Comparison of ENCODE assay signal across 12 cellular contexts in genomic region chr17:67481808-67482207, GRCh38.
DNase-seq lines count a peak whose midpoint lies in the region; ATAC-seq lines count a peak whose summit lies in the region.
"Had no signal": no experiment of that assay in that cellular context is flagged by ENCODE, and none has a peak within 500 bp of the region (broad histone marks: within the 10 kb centered on the region; RNA-seq: fewer than 3 reads in every experiment).

No MANE protein-coding gene starts in this region.

- ATAC-seq in esophagus mucosa (no peak), GM21576 (IDR thresholded peaks at IDR 0.05; ENCODE audit: unreplicated experiment) (no peak)
- ATAC-seq: left colon had no signal

- DNase-seq in EL, result peak; percentile 18
- peak; percentile 65 to 94 for DNase-seq in NOMO-1 (lab: John Stamatoyannopoulos, UW; ENCODE audit: unreplicated experiment in 2 of 2)
- peak; percentile 77 for DNase-seq in dermis blood vessel endothelial cell
- peak; percentile 36 for DNase-seq in skeletal muscle cell (ENCODE audit: low read depth)
- no peak for DNase-seq in hypothalamus (lab: John Stamatoyannopoulos, UW)
- DNase-seq: anterior cingulate cortex, DMS79, left colon, SHP77, transverse colon had no signal

- H3K4me3 ChIP-seq in skeletal muscle cell (ENCODE audit: low read depth, low read length), result no peak overlapping the region
- H3K4me3 ChIP-seq: transverse colon had no signal

Comparison
In these comparisons a context has a peak if more than half of its experiments do, and no peak if none do; other contexts are left out.
1. DNase-seq: peak in EL (single experiment), NOMO-1 (2 of 2), dermis blood vessel endothelial cell (single experiment) and skeletal muscle cell (single experiment); none in hypothalamus (0 of 51).